18 cellular contexts compared by ENCODE assay signal in the genomic region with DNA sequence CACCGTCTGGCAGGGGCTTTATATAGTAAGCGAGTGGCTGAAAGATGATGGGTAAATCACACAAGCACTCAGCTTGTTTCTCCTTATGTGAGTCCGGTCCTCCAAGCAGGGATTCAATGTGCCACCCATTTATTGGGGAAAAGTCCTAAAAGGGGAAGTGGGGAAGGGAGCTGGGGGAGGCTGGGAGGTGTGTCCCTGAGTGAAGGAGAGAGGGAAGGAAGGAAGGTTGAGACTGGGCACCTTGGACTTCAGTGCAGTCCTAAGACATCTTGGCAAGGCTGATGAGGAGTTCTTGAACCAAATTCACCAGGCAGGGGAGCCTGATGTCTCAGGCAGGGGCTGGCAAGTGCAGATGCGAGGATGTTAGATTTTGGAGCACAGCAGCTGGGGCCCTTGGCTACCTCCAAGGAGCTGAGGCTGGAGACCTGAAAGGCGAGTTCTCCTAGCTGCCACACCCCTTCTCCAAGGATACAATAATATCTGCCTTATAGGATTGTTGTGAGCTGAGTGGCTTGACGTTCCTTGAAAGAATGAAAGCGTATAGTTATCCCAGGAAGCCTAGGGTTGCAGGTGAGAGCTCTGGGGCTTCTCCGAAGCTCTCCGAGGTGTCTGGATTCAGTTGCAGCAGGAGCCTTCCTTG. TPM values are rescaled to one million over a fixed set of nuclear protein-coding genes. Genes with fewer than 3 reads are reported as not detected.
A peak's percentile ranks its signal among the peaks of the same experiment; 100 is the strongest.
DNase-seq lines count a peak whose midpoint lies in the region; ATAC-seq, FAIRE-seq and TF ChIP-seq lines count a peak whose summit lies in the region.
"Had no signal": no experiment of that assay in that cellular context is flagged by ENCODE, and none has a peak within 500 bp of the region (broad histone marks: within the 10 kb centered on the region; RNA-seq: fewer than 3 reads in every experiment).

No MANE protein-coding gene starts in this region.

- no peaks in the 10 kb centered on the region for H3K27me3 Mint-ChIP-seq in central memory CD8-positive, alpha-beta T cell
- H3K27me3 Mint-ChIP-seq in naive thymus-derived CD4-positive, alpha-beta T cell, result no peaks in the 10 kb centered on the region

- no peak for TF ChIP-seq RAD21 in HepG2 (CRISPR knock-in tag; IDR thresholded peaks at IDR 0.05)

- no peaks in the 10 kb centered on the region for H4K20me1 ChIP-seq in HepG2 (ENCODE audit: insufficient read depth, low read length)

- intact Hi-C loops in HepG2 (cut with micrococcal nuclease; ENCODE audit: unreplicated experiment) (loop anchor here (1.0 to 2.0 kb wide), 2 partner anchors 22 to 87 kb away; no protein-coding TSS in a partner anchor), right lobe of liver (cut with DNase I) (no loop called here), vagina (cut with DNase I) (no loop called here)
- intact Hi-C loops in naive thymus-derived CD4-positive, alpha-beta T cell (cut with micrococcal nuclease), result no loop called here

- H3K4me2 ChIP-seq in HepG2 (ENCODE audit: low read depth, low read length), result peak overlapping the region; percentile 90

- TF ChIP-seq EP300 in HepG2 (IDR thresholded peaks at IDR 0.05; ENCODE audit: low read depth in 2 of 2, low read length in 2 of 2) (no peak), HepG2 (CRISPR knock-in tag; IDR thresholded peaks at IDR 0.05; ENCODE audit: borderline replicate concordance) (no peak)

- ATAC-seq in HepG2, result no peak
- ATAC-seq in right lobe of liver, result no peak
- no peak for ATAC-seq in central memory CD8-positive, alpha-beta T cell (replicated peaks; ENCODE audit: extremely low read depth, poor library complexity, severe bottlenecking)
- ATAC-seq in naive thymus-derived CD4-positive, alpha-beta T cell, result no peak
- no peak for ATAC-seq in GM18909 (IDR thresholded peaks at IDR 0.05; ENCODE audit: poor library complexity, unreplicated experiment)

- H2AFZ ChIP-seq in HepG2 (ENCODE audit: low read length), result no peak overlapping the region

- peaks cover 50% of the 10 kb centered on the region for H3K4me1 ChIP-seq in HepG2 (ENCODE audit: insufficient read depth, low read length)
- no peaks in the 10 kb centered on the region for H3K4me1 ChIP-seq in right lobe of liver
- peaks cover 16 to 22% of the 10 kb centered on the region in 2 donors for H3K4me1 ChIP-seq in naive thymus-derived CD4-positive, alpha-beta T cell (ENCODE audit: control insufficient read depth in 2 of 2, insufficient read depth in 2 of 2, low read length in 2 of 2)
- peaks cover 24% of the 10 kb centered on the region for H3K4me1 ChIP-seq in vagina
- H3K4me1 ChIP-seq: ascending aorta, right atrium auricular region had no signal

- no peak for TF ChIP-seq POLR2A in HepG2 (IDR thresholded peaks at IDR 0.05; ENCODE audit: insufficient read depth in 1 of 2, low read depth in 2 of 2, low read length in 2 of 2)
- TF ChIP-seq POLR2A in right lobe of liver (IDR thresholded peaks at IDR 0.05), result no peak
- no peak for TF ChIP-seq POLR2A in vagina (IDR thresholded peaks at IDR 0.05)

- peaks cover 37% of the 10 kb centered on the region for H3K4me1 Mint-ChIP-seq in central memory CD8-positive, alpha-beta T cell
- peaks cover 37 to 54% (median 42%) of the 10 kb centered on the region in 7 donors for H3K4me1 Mint-ChIP-seq in naive thymus-derived CD4-positive, alpha-beta T cell

- TF ChIP-seq CTCF in HepG2 (CRISPR knock-in tag; IDR thresholded peaks at IDR 0.05), result no peak
- TF ChIP-seq CTCF in right lobe of liver (IDR thresholded peaks at IDR 0.05), result no peak
- no peak for TF ChIP-seq CTCF in vagina (IDR thresholded peaks at IDR 0.05)

- H3K27me3 ChIP-seq in HepG2 (ENCODE audit: control insufficient read depth in 1 of 2, insufficient read depth in 2 of 2, low read length in 2 of 2) (peaks cover 1 to 7% of the 10 kb centered on the region in 2 experiments; a peak in 1 of 5 replicates), right lobe of liver (no peaks in the 10 kb centered on the region), vagina (no peaks in the 10 kb centered on the region)
- H3K27me3 ChIP-seq in naive thymus-derived CD4-positive, alpha-beta T cell (ENCODE audit: control insufficient read depth in 2 of 2, insufficient read depth in 2 of 2, low read length in 2 of 2), result no peaks in the 10 kb centered on the region
- H3K27me3 ChIP-seq: ascending aorta, right atrium auricular region had no signal

- CTCF ChIA-PET in HepG2 (lab: Yijun Ruan, JAX; ENCODE audit: low intra/inter-chr PET ratio, low total read pairs), result interaction anchor here (2.2 kb wide), 1 partner anchor 88 kb away, joined by 16 read pairs; no protein-coding TSS in a partner anchor
- CTCF ChIA-PET in naive thymus-derived CD4-positive, alpha-beta T cell (lab: Charles Lee), result interaction anchor here (1.0 to 3.4 kb wide), 3 partner anchors 10 to 87 kb away, joined by 3 to 24 read pairs (median 7); partner anchors contain the start of gene CYLD

- in situ Hi-C loops in HepG2 (cut with HindIII; ENCODE audit: extremely low pct_ligation_motif_present, low pct_unique_long_range_greater_than_20kb), result no loop called here

- H3K36me3 ChIP-seq in HepG2 (replicated peaks in 1 of 2; ENCODE audit: control insufficient read depth in 1 of 2, insufficient read depth in 2 of 2, low read length in 2 of 2), result no peaks in the 10 kb centered on the region
- no peaks in the 10 kb centered on the region for H3K36me3 ChIP-seq in right lobe of liver
- no peaks in the 10 kb centered on the region for H3K36me3 ChIP-seq in naive thymus-derived CD4-positive, alpha-beta T cell (ENCODE audit: control insufficient read depth in 2 of 3, insufficient read depth in 3 of 3, low read length in 3 of 3)
- H3K36me3 ChIP-seq in vagina, result no peaks in the 10 kb centered on the region
- H3K36me3 ChIP-seq: ascending aorta, right atrium auricular region had no signal

- H3K9me3 Mint-ChIP-seq in central memory CD8-positive, alpha-beta T cell, result no peaks in the 10 kb centered on the region
- peaks cover under 1 to 8% (median 2%) of the 10 kb centered on the region in 11 donors for H3K9me3 Mint-ChIP-seq in naive thymus-derived CD4-positive, alpha-beta T cell

- 67% methylated on average over 9 of the region's 9 CpGs for WGBS in HepG2 (ENCODE audit: low lambda C conversion rate)
- 87% methylated on average over 3 of the region's 9 CpGs for WGBS in right lobe of liver (ENCODE audit: insufficient coverage, low coverage, low lambda C conversion rate, missing lambda C conversion rate)

- DNase-seq in HepG2 (ENCODE audit: low spot score) (no peak), right lobe of liver (no peak), vagina (ENCODE audit: extremely low spot score in 2 of 2) (no peak), OCI-M1 (lab: John Stamatoyannopoulos, UW) (no peak), anterior cingulate cortex (lab: John Stamatoyannopoulos, UW) (no peak)
- no peak for DNase-seq in central memory CD8-positive, alpha-beta T cell (ENCODE audit: low spot score in 2 of 2)
- DNase-seq in naive thymus-derived CD4-positive, alpha-beta T cell, result no peak
- DNase-seq: glutamatergic neuron; GOT3; mesenchymal stem cell; NCI-H1436 treated with DMSO at 0.1 percent for 48 hours; stimulated activated CD4-positive, alpha-beta T cell treated with anti-CD3 and anti-CD28 coated beads, Interleukin-2, amount 100 ng/mL, for 24 hours had no signal

- H3K9me3 ChIP-seq in HepG2 (ENCODE audit: low read length), result no peaks in the 10 kb centered on the region
- H3K9me3 ChIP-seq in right lobe of liver, result no peaks in the 10 kb centered on the region
- peaks cover 0 to 4% (median 0%) of the 10 kb centered on the region in 3 experiments for H3K9me3 ChIP-seq in naive thymus-derived CD4-positive, alpha-beta T cell (ENCODE audit: control insufficient read depth in 2 of 3, low read length in 3 of 3)
- no peaks in the 10 kb centered on the region for H3K9me3 ChIP-seq in vagina
- H3K9me3 ChIP-seq: ascending aorta, right atrium auricular region had no signal

- no peak overlapping the region for H3K27ac ChIP-seq in HepG2 (ENCODE audit: extremely low read length, insufficient read depth, low read length)
- H3K27ac ChIP-seq in right lobe of liver, result no peak overlapping the region
- H3K27ac ChIP-seq in naive thymus-derived CD4-positive, alpha-beta T cell (ENCODE audit: low read depth, low read length), result no peak overlapping the region
- peak overlapping the region; percentile 51 for H3K27ac ChIP-seq in vagina
- H3K27ac ChIP-seq: ascending aorta, right atrium auricular region had no signal

- H3K4me3 Mint-ChIP-seq in central memory CD8-positive, alpha-beta T cell, result no peak overlapping the region
- no peak overlapping the region for H3K4me3 Mint-ChIP-seq in naive thymus-derived CD4-positive, alpha-beta T cell

- peaks cover 5% of the 10 kb centered on the region for H3K36me3 Mint-ChIP-seq in central memory CD8-positive, alpha-beta T cell (ENCODE audit: insufficient read depth)
- peaks cover 0 to 30% (median 2%) of the 10 kb centered on the region in 5 donors for H3K36me3 Mint-ChIP-seq in naive thymus-derived CD4-positive, alpha-beta T cell

- peak overlapping the region; percentile 37; the same call in 1 of the 2 replicates for H3K9ac ChIP-seq in HepG2 (ENCODE audit: insufficient read depth, low read depth, low read length)

- no peaks in the 10 kb centered on the region for H3K79me2 ChIP-seq in HepG2 (ENCODE audit: insufficient read depth, low read length)

- FAIRE-seq in HepG2 (lab: Jason Lieb, UNC), result no peak
- FAIRE-seq: G401.6, RCC 7860 had no signal

- BruUV-seq in HepG2 (replicated peaks; lab: Mats Ljungman, UMichigan), result no TSS peak

- POLR2A ChIA-PET in HepG2 (lab: Yijun Ruan, JAX), result interaction anchor here (0.6 to 2.2 kb wide), 4 partner anchors 22 to 349 kb away, joined by 3 to 14 read pairs (median 9); partner anchors contain the start of gene CYLD
- POLR2A ChIA-PET in naive thymus-derived CD4-positive, alpha-beta T cell (lab: Charles Lee), result interaction anchor here (1.1 to 3.2 kb wide), 3 partner anchors 14 to 27 kb away, joined by 3 to 20 read pairs (median 4); no protein-coding TSS in a partner anchor

- peak overlapping the region in 2 of 3 experiments; percentile 59 to 71; a peak in 2 of 6 replicates for H3K4me3 ChIP-seq in HepG2 (replicated peaks in 1 of 3; ENCODE audit: insufficient read depth in 1 of 3, low read depth in 2 of 3, low read length in 3 of 3)
- no peak overlapping the region for H3K4me3 ChIP-seq in right lobe of liver
- no peak overlapping the region for H3K4me3 ChIP-seq in naive thymus-derived CD4-positive, alpha-beta T cell (ENCODE audit: low read length)
- no peak overlapping the region for H3K4me3 ChIP-seq in vagina
- H3K4me3 ChIP-seq: ascending aorta, right atrium auricular region had no signal

- H3K27ac Mint-ChIP-seq in central memory CD8-positive, alpha-beta T cell (ENCODE audit: low read depth), result peak overlapping the region; percentile 13
- H3K27ac Mint-ChIP-seq in naive thymus-derived CD4-positive, alpha-beta T cell, result peak overlapping the region in 7 of 9 donors; percentile 27 to 74 (median 47)

RNA-seq across cellular contexts. Expression of gene CYLD, which starts 23.0 kb away (rescaled TPM):
- total RNA-seq in HepG2 (2016; rRNA removed; fragmentation: Illumina TruSeq; extraction: Trizol), result 11.4 and 16.0 TPM in 2 replicates
- total RNA-seq in HepG2 (2016; cell fraction: cytosol; rRNA removed; fragmentation: Illumina TruSeq; extraction: Trizol; ENCODE audit: low read depth), result 2.6 and 3.0 TPM in 2 replicates
- 14.3 and 16.1 TPM in 2 replicates for total RNA-seq in HepG2 (2016; cell fraction: insoluble cytoplasmic fraction; rRNA removed; fragmentation: Illumina TruSeq; extraction: Trizol)
- total RNA-seq in HepG2 (2016; cell fraction: membrane; rRNA removed; fragmentation: Illumina TruSeq; extraction: Trizol), result 10.5 and 11.2 TPM in 2 replicates
- 12.3 and 12.6 TPM in 2 replicates for total RNA-seq in HepG2 (2016; cell fraction: nucleus; rRNA removed; fragmentation: Illumina TruSeq; extraction: Trizol)
- polyA plus RNA-seq in HepG2 (2011; rRNA removed), result 6.0 and 6.1 TPM in 2 replicates
- polyA plus RNA-seq in HepG2 (2011; cell fraction: cytosol; rRNA removed), result 3.1 and 4.8 TPM in 2 replicates
- polyA plus RNA-seq in HepG2 (2011; cell fraction: nucleus; rRNA removed), result 5.0 and 7.6 TPM in 2 replicates
- polyA plus RNA-seq in HepG2 (2012), result 6.2 and 8.4 TPM in 2 replicates
- polyA plus RNA-seq in HepG2 (2016; cell fraction: cytosol; fragmentation: Illumina TruSeq; extraction: Trizol; ENCODE audit: low read depth), result 1.7 and 1.8 TPM in 2 replicates
- polyA plus RNA-seq in HepG2 (2016; cell fraction: insoluble cytoplasmic fraction; fragmentation: Illumina TruSeq; extraction: Trizol; ENCODE audit: low read depth), result 9.7 and 10.4 TPM in 2 replicates
- polyA plus RNA-seq in HepG2 (2016; cell fraction: membrane; fragmentation: Illumina TruSeq; extraction: Trizol; ENCODE audit: low read depth), result 4.9 and 6.5 TPM in 2 replicates
- polyA plus RNA-seq in HepG2 (2016; cell fraction: nucleus; fragmentation: Illumina TruSeq; extraction: Trizol; ENCODE audit: insufficient read depth, low read depth), result 9.6 and 11.6 TPM in 2 replicates
- polyA minus RNA-seq in HepG2 (2011; rRNA and poly(A)+ RNA removed; ENCODE audit: low replicate concordance), result 5.0 and 11.2 TPM in 2 replicates
- polyA minus RNA-seq in HepG2 (2011; cell fraction: cytosol; rRNA and poly(A)+ RNA removed), result 5.4 and 7.9 TPM in 2 replicates
- polyA minus RNA-seq in HepG2 (2011; cell fraction: nucleus; rRNA and poly(A)+ RNA removed), result 39.4 and 52.8 TPM in 2 replicates
- 10 to 100 TPM; 17.0 to 34.2 (median 19.5) TPM for total RNA-seq in right lobe of liver
- 100 to 1,000 TPM; 259 to 393 (median 336) TPM for total RNA-seq in naive thymus-derived CD4-positive, alpha-beta T cell
- 100 to 1,000 TPM; 170 to 224 TPM for polyA plus RNA-seq in naive thymus-derived CD4-positive, alpha-beta T cell
- total RNA-seq in vagina, result 33.9 TPM

RNA-seq across cellular contexts. Expression of gene NOD2, which starts 25.5 kb away (rescaled TPM):
- total RNA-seq in HepG2 (2016; rRNA removed; fragmentation: Illumina TruSeq; extraction: Trizol) (0.27 and 0.29 TPM in 2 replicates), right lobe of liver (1 to 10 TPM in 4 of 6 experiments, under 1 TPM in 2; 0.74 to 6.0 (median 1.4) TPM), vagina (43.5 TPM)
- 0.18 and 0.20 TPM in 2 replicates for total RNA-seq in HepG2 (2016; cell fraction: cytosol; rRNA removed; fragmentation: Illumina TruSeq; extraction: Trizol; ENCODE audit: low read depth)
- 0.09 and 0.12 TPM in 2 replicates for total RNA-seq in HepG2 (2016; cell fraction: insoluble cytoplasmic fraction; rRNA removed; fragmentation: Illumina TruSeq; extraction: Trizol)
- total RNA-seq in HepG2 (2016; cell fraction: membrane; rRNA removed; fragmentation: Illumina TruSeq; extraction: Trizol), result 0.21 TPM in 1 of 2 replicates, not detected in the other
- total RNA-seq in HepG2 (2016; cell fraction: nucleus; rRNA removed; fragmentation: Illumina TruSeq; extraction: Trizol), result 0.22 and 0.38 TPM in 2 replicates
- polyA plus RNA-seq in HepG2 (2011; rRNA removed), result 0.76 and 0.81 TPM in 2 replicates
- polyA plus RNA-seq in HepG2 (2011; cell fraction: cytosol; rRNA removed), result 0.36 and 0.68 TPM in 2 replicates
- polyA plus RNA-seq in HepG2 (2011; cell fraction: nucleus; rRNA removed), result 1.9 and 2.3 TPM in 2 replicates
- 0.19 and 0.29 TPM in 2 replicates for polyA plus RNA-seq in HepG2 (2012)
- polyA plus RNA-seq in HepG2 (2016; cell fraction: cytosol; fragmentation: Illumina TruSeq; extraction: Trizol; ENCODE audit: low read depth), result 0.02 and 0.03 TPM in 2 replicates
- not detected in 2 replicates for polyA plus RNA-seq in HepG2 (2016; cell fraction: insoluble cytoplasmic fraction; fragmentation: Illumina TruSeq; extraction: Trizol; ENCODE audit: low read depth)
- polyA plus RNA-seq in HepG2 (2016; cell fraction: membrane; fragmentation: Illumina TruSeq; extraction: Trizol; ENCODE audit: low read depth), result not detected in 2 replicates
- polyA plus RNA-seq in HepG2 (2016; cell fraction: nucleus; fragmentation: Illumina TruSeq; extraction: Trizol; ENCODE audit: insufficient read depth, low read depth), result 0.17 and 0.37 TPM in 2 replicates
- 4.8 TPM in 1 of 2 replicates, not detected in the other for polyA minus RNA-seq in HepG2 (2011; rRNA and poly(A)+ RNA removed; ENCODE audit: low replicate concordance)
- polyA minus RNA-seq in HepG2 (2011; cell fraction: cytosol; rRNA and poly(A)+ RNA removed), result 0.49 and 1.1 TPM in 2 replicates
- 2.1 and 2.3 TPM in 2 replicates for polyA minus RNA-seq in HepG2 (2011; cell fraction: nucleus; rRNA and poly(A)+ RNA removed)
- total RNA-seq in naive thymus-derived CD4-positive, alpha-beta T cell, result 10 to 100 TPM in 2 of 5 experiments, 1 to 10 TPM in 1, under 1 TPM in 2; 0.49 to 40.5 (median 4.8) TPM
- under 1 TPM; 0.06 TPM for polyA plus RNA-seq in naive thymus-derived CD4-positive, alpha-beta T cell

RNA-seq across cellular contexts. Expression of gene SNX20, which starts 37.8 kb away (rescaled TPM):
- total RNA-seq in HepG2 (2016; rRNA removed; fragmentation: Illumina TruSeq; extraction: Trizol) (not detected in 2 replicates), right lobe of liver (1 to 10 TPM in 1 of 6 experiments, under 1 TPM in 5; 0.31 to 1.9 (median 0.71) TPM), vagina (2.2 TPM)
- not detected in 2 replicates for total RNA-seq in HepG2 (2016; cell fraction: cytosol; rRNA removed; fragmentation: Illumina TruSeq; extraction: Trizol; ENCODE audit: low read depth)
- not detected in 2 replicates for total RNA-seq in HepG2 (2016; cell fraction: insoluble cytoplasmic fraction; rRNA removed; fragmentation: Illumina TruSeq; extraction: Trizol)
- not detected in 2 replicates for total RNA-seq in HepG2 (2016; cell fraction: membrane; rRNA removed; fragmentation: Illumina TruSeq; extraction: Trizol)
- total RNA-seq in HepG2 (2016; cell fraction: nucleus; rRNA removed; fragmentation: Illumina TruSeq; extraction: Trizol), result not detected in 2 replicates
- polyA plus RNA-seq in HepG2 (2011; rRNA removed), result not detected in 2 replicates
- polyA plus RNA-seq in HepG2 (2011; cell fraction: cytosol; rRNA removed), result not detected in 2 replicates
- not detected in 2 replicates for polyA plus RNA-seq in HepG2 (2011; cell fraction: nucleus; rRNA removed)
- polyA plus RNA-seq in HepG2 (2012), result 0.04 TPM in 1 of 2 replicates, not detected in the other
- polyA plus RNA-seq in HepG2 (2016; cell fraction: cytosol; fragmentation: Illumina TruSeq; extraction: Trizol; ENCODE audit: low read depth), result not detected in 2 replicates
- not detected in 2 replicates for polyA plus RNA-seq in HepG2 (2016; cell fraction: insoluble cytoplasmic fraction; fragmentation: Illumina TruSeq; extraction: Trizol; ENCODE audit: low read depth)
- not detected in 2 replicates for polyA plus RNA-seq in HepG2 (2016; cell fraction: membrane; fragmentation: Illumina TruSeq; extraction: Trizol; ENCODE audit: low read depth)
- polyA plus RNA-seq in HepG2 (2016; cell fraction: nucleus; fragmentation: Illumina TruSeq; extraction: Trizol; ENCODE audit: insufficient read depth, low read depth), result not detected in 2 replicates
- not detected in 2 replicates for polyA minus RNA-seq in HepG2 (2011; rRNA and poly(A)+ RNA removed; ENCODE audit: low replicate concordance)
- not detected in 2 replicates for polyA minus RNA-seq in HepG2 (2011; cell fraction: cytosol; rRNA and poly(A)+ RNA removed)
- polyA minus RNA-seq in HepG2 (2011; cell fraction: nucleus; rRNA and poly(A)+ RNA removed), result not detected in 2 replicates
- 10 to 100 TPM; 32.4 to 94.9 (median 70.8) TPM for total RNA-seq in naive thymus-derived CD4-positive, alpha-beta T cell
- polyA plus RNA-seq in naive thymus-derived CD4-positive, alpha-beta T cell, result 10 to 100 TPM; 62.6 to 96.1 TPM
- total RNA-seq: NCI-H460 had no signal

Comparison
In these comparisons a context has a peak if more than half of its experiments do, and no peak if none do; other contexts are left out.
1. H3K4me3 ChIP-seq: peak in HepG2 (2 of 3); none in right lobe of liver (0 of 3), naive thymus-derived CD4-positive, alpha-beta T cell (single experiment) and vagina (0 of 2).
2. RNA of gene SNX20, which starts 37.8 kb away (total RNA-seq): 32.4 to 94.9 TPM in naive thymus-derived CD4-positive, alpha-beta T cell; 2.2 TPM in vagina (single experiment), 0.31 to 1.9 TPM in right lobe of liver and not detected in HepG2; every median in the first group is over 10 times any median in the second.